Comparison of ENCODE assay signal across 19 cellular contexts in the genomic region with DNA sequence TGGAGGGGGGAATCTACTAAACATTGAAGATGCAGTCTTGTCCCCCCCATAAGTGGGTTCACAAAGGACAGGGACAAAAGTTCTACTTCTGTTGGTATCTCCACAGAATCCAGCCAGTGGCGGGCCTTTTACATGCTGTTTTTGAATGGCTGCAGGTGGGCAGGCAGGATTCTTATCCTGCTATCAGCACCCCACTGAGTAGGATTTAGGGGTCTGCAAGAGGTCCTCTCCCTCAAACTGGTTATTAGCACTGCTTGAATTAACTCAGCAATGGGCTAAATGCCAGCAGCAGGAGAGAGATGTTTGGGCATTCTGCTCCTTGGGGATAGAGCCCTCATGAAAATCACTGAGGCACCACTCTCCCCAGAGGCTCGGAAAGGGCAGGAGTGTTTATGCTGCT. TPM values are rescaled to one million over a fixed set of nuclear protein-coding genes. Genes with fewer than 3 reads are reported as not detected.
"Had no signal": no experiment of that assay in that cellular context is flagged by ENCODE, and none has a peak within 500 bp of the region (broad histone marks: within the 10 kb centered on the region; RNA-seq: fewer than 3 reads in every experiment).

No MANE protein-coding gene starts in this region.

- DNase-seq: activated CD4-positive, alpha-beta T cell treated with anti-CD3 and anti-CD28 coated beads, Interleukin-2, amount 10 ng/mL, durations not matched to agents 24 days and 14 days; activated CD4-positive, CD25-positive, alpha-beta regulatory T cell; activated CD8-positive, alpha-beta memory T cell treated with anti-CD3 and anti-CD28 coated beads, Interleukin-2, amount 50 U/mL, for 4 hours; activated CD8-positive, alpha-beta T cell treated with anti-CD3 and anti-CD28 coated beads, Interleukin-2, amount 10 ng/mL, durations not matched to agents 7 days and 5 days; activated effector memory CD4-positive, alpha-beta T cell treated with anti-CD3 and anti-CD28 coated beads, Interleukin-2, amount 50 U/mL, for 16 hours; activated T-cell treated with anti-CD3 and anti-CD28 coated beads, Interleukin-2, amount 50 U/mL, for 48 hours; amniotic stem cell; central memory CD4-positive, alpha-beta T cell; colonic mucosa; effector CD4-positive, alpha-beta T cell; foreskin keratinocyte; left colon; T-helper 2 cell; thyroid gland; uterus had no signal

- H3K4me3 ChIP-seq: colonic mucosa, lung, thyroid gland, uterus had no signal

- H3K4me1 Mint-ChIP-seq: activated CD4-positive, alpha-beta T cell treated with anti-CD3 and anti-CD28 coated beads, Interleukin-2, amount 10 ng/mL, durations not matched to agents 24 days and 14 days; activated naive CD4-positive, alpha-beta T cell treated with anti-CD3 and anti-CD28 coated beads, Interleukin-2, amount 50 U/mL, for 24 hours had no signal

- H3K27ac Mint-ChIP-seq: activated CD4-positive, alpha-beta T cell treated with anti-CD3 and anti-CD28 coated beads, Interleukin-2, amount 10 ng/mL, durations not matched to agents 24 days and 14 days; activated CD8-positive, alpha-beta T cell treated with anti-CD3 and anti-CD28 coated beads, Interleukin-2, amount 10 ng/mL, durations not matched to agents 7 days and 5 days; activated naive CD4-positive, alpha-beta T cell treated with anti-CD3 and anti-CD28 coated beads, Interleukin-2, amount 50 U/mL, for 24 hours; stimulated activated memory B cell treated with anti-CD40 and anti-IgM and Interleukin-4, amounts not matched to agents 10 μg/mL and 1 μg/mL and 100 μg/mL, for 72 hours had no signal

- H3K9me3 ChIP-seq: colonic mucosa, thyroid gland, uterus had no signal

- H3K9me3 Mint-ChIP-seq: activated CD4-positive, alpha-beta T cell treated with anti-CD3 and anti-CD28 coated beads, Interleukin-2, amount 10 ng/mL, durations not matched to agents 24 days and 14 days; activated naive CD4-positive, alpha-beta T cell treated with anti-CD3 and anti-CD28 coated beads, Interleukin-2, amount 50 U/mL, for 24 hours; stimulated activated memory B cell treated with anti-CD40 and anti-IgM and Interleukin-4, amounts not matched to agents 10 μg/mL and 1 μg/mL and 100 μg/mL, for 72 hours had no signal

- H3K36me3 Mint-ChIP-seq: activated naive CD4-positive, alpha-beta T cell treated with anti-CD3 and anti-CD28 coated beads, Interleukin-2, amount 50 U/mL, for 24 hours; stimulated activated memory B cell treated with anti-CD40 and anti-IgM and Interleukin-4, amounts not matched to agents 10 μg/mL and 1 μg/mL and 100 μg/mL, for 72 hours had no signal

- H3K4me3 Mint-ChIP-seq: activated CD4-positive, alpha-beta T cell treated with anti-CD3 and anti-CD28 coated beads, Interleukin-2, amount 10 ng/mL, durations not matched to agents 24 days and 14 days; activated CD8-positive, alpha-beta T cell treated with anti-CD3 and anti-CD28 coated beads, Interleukin-2, amount 10 ng/mL, durations not matched to agents 7 days and 5 days; activated naive CD4-positive, alpha-beta T cell treated with anti-CD3 and anti-CD28 coated beads, Interleukin-2, amount 50 U/mL, for 24 hours; stimulated activated memory B cell treated with anti-CD40 and anti-IgM and Interleukin-4, amounts not matched to agents 10 μg/mL and 1 μg/mL and 100 μg/mL, for 72 hours had no signal

- ATAC-seq: activated CD8-positive, alpha-beta T cell treated with anti-CD3 and anti-CD28 coated beads, Interleukin-2, amount 10 ng/mL, durations not matched to agents 7 days and 5 days; foreskin keratinocyte; left colon; stimulated activated memory B cell treated with anti-CD40 and anti-IgM and Interleukin-4, amounts not matched to agents 10 μg/mL and 1 μg/mL and 100 μg/mL, for 72 hours had no signal

- H3K36me3 ChIP-seq: colonic mucosa, thyroid gland, uterus had no signal

- FAIRE-seq: islet of Langerhans had no signal

- H3K4me1 ChIP-seq: colonic mucosa, foreskin keratinocyte, uterus had no signal

- H3K27ac ChIP-seq: colonic mucosa, foreskin keratinocyte, thyroid gland, uterus had no signal

- H3K27me3 ChIP-seq: colonic mucosa, thyroid gland, uterus had no signal

RNA-seq across cellular contexts. Expression of gene SEMA5B, which starts 40.3 kb away (rescaled TPM):
- total RNA-seq: activated CD4-positive, alpha-beta T cell treated with anti-CD3 and anti-CD28 coated beads, Interleukin-2, amount 10 ng/mL, durations not matched to agents 24 days and 14 days; activated CD8-positive, alpha-beta T cell treated with anti-CD3 and anti-CD28 coated beads, Interleukin-2, amount 10 ng/mL, durations not matched to agents 7 days and 5 days; foreskin keratinocyte had no signal
